12 cellular contexts compared by ENCODE assay signal in genomic region chr12:105468464-105468863, GRCh38.
"Had no signal": no experiment of that assay in that cellular context is flagged by ENCODE, and none has a peak within 500 bp of the region (broad histone marks: within the 10 kb centered on the region; RNA-seq: fewer than 3 reads in every experiment).

No MANE protein-coding gene starts in this region.

- H3K4me1 Mint-ChIP-seq: activated CD8-positive, alpha-beta memory T cell treated with anti-CD3 and anti-CD28 coated beads, Interleukin-2, amount 10 ng/mL, durations not matched to agents 7 days and 5 days; stimulated activated naive CD8-positive, alpha-beta T cell treated with anti-CD3 and anti-CD28 coated beads, Interleukin-15, amount 100 ng/mL, for 72 hours had no signal

- H3K9me3 Mint-ChIP-seq: activated T-cell treated with anti-CD3 and anti-CD28 coated beads, Interleukin-2, amount 50 U/mL, for 4 hours; stimulated activated naive CD8-positive, alpha-beta T cell treated with anti-CD3 and anti-CD28 coated beads, Interleukin-15, amount 100 ng/mL, for 72 hours had no signal

- H3K36me3 Mint-ChIP-seq: activated CD8-positive, alpha-beta memory T cell treated with anti-CD3 and anti-CD28 coated beads, Interleukin-2, amount 10 ng/mL, durations not matched to agents 7 days and 5 days; activated naive CD8-positive, alpha-beta T cell had no signal

- DNase-seq: activated CD4-positive, alpha-beta T cell treated with anti-CD3 and anti-CD28 coated beads, Interleukin-2, amount 50 U/mL, for 48 hours; activated CD4-positive, CD25-positive, alpha-beta regulatory T cell treated with anti-CD3 and anti-CD28 coated beads, Interleukin-2, amount 50 U/mL, for 72 hours; activated CD8-positive, alpha-beta memory T cell treated with anti-CD3 and anti-CD28 coated beads, Interleukin-2, amount 10 ng/mL, durations not matched to agents 7 days and 5 days; activated effector memory CD4-positive, alpha-beta T cell treated with anti-CD3 and anti-CD28 coated beads, Interleukin-2, amount 50 U/mL, for 16 hours; activated T-cell treated with anti-CD3 and anti-CD28 coated beads, Interleukin-2, amount 50 U/mL, for 4 hours; amygdala; hypothalamus; left cardiac atrium; mesenchymal stem cell; stimulated activated CD4-positive, alpha-beta T cell treated with anti-CD3 and anti-CD28 coated beads, Interleukin-4, amount 100 ng/mL, for 4 hours; stimulated activated naive CD8-positive, alpha-beta T cell treated with anti-CD3 and anti-CD28 coated beads, Interleukin-15, amount 100 ng/mL, for 72 hours had no signal

- H3K4me3 Mint-ChIP-seq: activated CD8-positive, alpha-beta memory T cell treated with anti-CD3 and anti-CD28 coated beads, Interleukin-2, amount 10 ng/mL, durations not matched to agents 7 days and 5 days; activated naive CD8-positive, alpha-beta T cell; activated T-cell treated with anti-CD3 and anti-CD28 coated beads, Interleukin-2, amount 50 U/mL, for 4 hours; stimulated activated naive CD8-positive, alpha-beta T cell treated with anti-CD3 and anti-CD28 coated beads, Interleukin-15, amount 100 ng/mL, for 72 hours had no signal

- ATAC-seq: activated CD8-positive, alpha-beta memory T cell treated with anti-CD3 and anti-CD28 coated beads, Interleukin-2, amount 10 ng/mL, durations not matched to agents 7 days and 5 days; activated T-cell treated with anti-CD3 and anti-CD28 coated beads, Interleukin-2, amount 50 U/mL, for 4 hours; stimulated activated naive CD8-positive, alpha-beta T cell treated with anti-CD3 and anti-CD28 coated beads, Interleukin-15, amount 100 ng/mL, for 72 hours had no signal

- H3K27ac Mint-ChIP-seq: activated CD8-positive, alpha-beta memory T cell treated with anti-CD3 and anti-CD28 coated beads, Interleukin-2, amount 10 ng/mL, durations not matched to agents 7 days and 5 days; activated naive CD8-positive, alpha-beta T cell; stimulated activated naive CD8-positive, alpha-beta T cell treated with anti-CD3 and anti-CD28 coated beads, Interleukin-15, amount 100 ng/mL, for 72 hours had no signal
